Comparison of ENCODE assay signal across 37 cellular contexts in the genomic region with DNA sequence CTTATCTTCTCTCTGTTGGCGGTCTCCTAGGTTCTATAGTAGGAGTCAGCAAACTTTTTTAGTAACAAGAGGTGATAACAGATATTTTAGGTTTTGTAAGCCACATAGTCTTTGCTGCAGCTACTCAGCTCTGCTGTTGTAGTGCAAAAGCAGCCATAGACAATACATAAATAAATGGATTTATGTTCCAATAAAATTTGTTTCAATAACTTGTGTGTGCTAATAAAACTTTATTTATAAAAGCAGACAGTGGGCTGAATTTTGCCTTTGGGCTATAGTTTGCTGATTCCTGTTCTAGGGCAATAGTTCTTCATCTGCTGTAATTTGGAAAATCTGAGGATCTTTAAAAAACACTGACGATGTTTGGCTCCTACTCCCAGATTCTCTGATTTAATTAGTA.
DNase-seq lines count a peak whose midpoint lies in the region; ATAC-seq, FAIRE-seq and TF ChIP-seq lines count a peak whose summit lies in the region.
"Had no signal": no experiment of that assay in that cellular context is flagged by ENCODE, and none has a peak within 500 bp of the region (broad histone marks: within the 10 kb centered on the region; RNA-seq: fewer than 3 reads in every experiment).

No MANE protein-coding gene starts in this region.

- no peaks in the 10 kb centered on the region for H3K9me1 ChIP-seq in K562 (ENCODE audit: control insufficient read depth, insufficient read depth, low read length)

- peaks cover 19% of the 10 kb centered on the region for H3K27me3 Mint-ChIP-seq in T-helper 17 cell
- H3K27me3 Mint-ChIP-seq: CD4-positive, CD25-positive, alpha-beta regulatory T cell had no signal

- H4K20me1 ChIP-seq in GM12878 (ENCODE audit: control insufficient read depth, insufficient read depth) = no peaks in the 10 kb centered on the region
- no peaks in the 10 kb centered on the region for H4K20me1 ChIP-seq in K562 (replicated peaks; ENCODE audit: control insufficient read depth, insufficient read depth, low read length)
- H4K20me1 ChIP-seq: BLaER1; BLaER1 treated with 17β-estradiol and CSF1 and Interleukin-3, amounts not matched to agents 10 nM and 100 nM had no signal

- H3K36me3 Mint-ChIP-seq in T-helper 17 cell (ENCODE audit: low read depth) = no peaks in the 10 kb centered on the region
- H3K36me3 Mint-ChIP-seq: CD14-positive monocyte; CD4-positive, alpha-beta memory T cell; CD4-positive, CD25-positive, alpha-beta regulatory T cell; CD8-positive, alpha-beta memory T cell; CD8-positive, alpha-beta T cell had no signal

- TF ChIP-seq EP300 in GM12878 (IDR thresholded peaks at IDR 0.05; ENCODE audit: borderline replicate concordance in 1 of 2, control insufficient read depth in 1 of 2, low read depth in 2 of 2, low read length in 2 of 2) (no peak), K562 (IDR thresholded peaks at IDR 0.05; ENCODE audit: low read length) (no peak)

- no peak overlapping the region for H2AFZ ChIP-seq in GM12878 (ENCODE audit: control insufficient read depth, low read depth, low read length)
- H2AFZ ChIP-seq in K562 (ENCODE audit: low read depth, low read length) = no peak overlapping the region

- TF ChIP-seq POLR2A in GM12878 (IDR thresholded peaks at IDR 0.05; ENCODE audit: low read depth, low read length) = no peak
- TF ChIP-seq POLR2A in K562 (conservative IDR thresholded peaks at IDR 0.05) = no peak

- RAD21 ChIA-PET in GM12878 (lab: Charles Lee; ENCODE audit: unreplicated experiment) = no interaction called here

- H3K79me2 ChIP-seq in GM12878 (ENCODE audit: control insufficient read depth, insufficient read depth, low read length) = no peaks in the 10 kb centered on the region
- no peaks in the 10 kb centered on the region for H3K79me2 ChIP-seq in K562 (ENCODE audit: control insufficient read depth, insufficient read depth, low read length)

- POLR2A ChIA-PET in GM12878 (lab: Charles Lee) = no interaction called here
- POLR2A ChIA-PET in K562 (lab: Yijun Ruan, JAX) = no interaction called here

- H3K27me3 ChIP-seq in GM12878 (replicated peaks in 1 of 2; ENCODE audit: control insufficient read depth in 2 of 2, insufficient read depth in 2 of 2, low read length in 1 of 2) = no peaks in the 10 kb centered on the region
- no peaks in the 10 kb centered on the region for H3K27me3 ChIP-seq in K562 (ENCODE audit: control insufficient read depth in 2 of 2, insufficient read depth in 2 of 2, low read length in 2 of 2)
- H3K27me3 ChIP-seq: BE2C; BLaER1; BLaER1 treated with 17β-estradiol and CSF1 and Interleukin-3, amounts not matched to agents 10 nM and 100 nM had no signal

- peaks cover 11% of the 10 kb centered on the region for H3K9me3 ChIP-seq in SK-N-MC (ENCODE audit: low read depth, low read length)
- no peaks in the 10 kb centered on the region for H3K9me3 ChIP-seq in GM12878 (replicated peaks; ENCODE audit: control insufficient read depth, insufficient read depth, low read length)
- H3K9me3 ChIP-seq in K562 (replicated peaks; ENCODE audit: control insufficient read depth, insufficient read depth, low read depth, low read length) = no peaks in the 10 kb centered on the region; the same call in 1 of the 2 replicates
- H3K9me3 ChIP-seq in T-helper 17 cell (ENCODE audit: control insufficient read depth, low read length, poor library complexity, severe bottlenecking) = no peaks in the 10 kb centered on the region
- H3K9me3 ChIP-seq: BE2C; BLaER1 treated with 17β-estradiol and CSF1 and Interleukin-3, amounts not matched to agents 10 nM and 100 nM; Caco-2 had no signal

- H3K9ac ChIP-seq in SK-N-MC (ENCODE audit: insufficient read length) (no peak overlapping the region), GM12878 (ENCODE audit: control insufficient read depth, insufficient read depth, low read length) (no peak overlapping the region), K562 (ENCODE audit: insufficient read depth in 1 of 2, low read depth in 2 of 2, low read length in 2 of 2) (no peak overlapping the region)
- H3K9ac ChIP-seq: BLaER1; BLaER1 treated with 17β-estradiol and CSF1 and Interleukin-3, amounts not matched to agents 10 nM and 100 nM had no signal

- ATAC-seq in GM12878 = no peak
- ATAC-seq in K562 = no peak
- ATAC-seq in T-helper 17 cell = no peak
- ATAC-seq: A549; CD8-positive, alpha-beta T cell had no signal

- H3K4me3 Mint-ChIP-seq in T-helper 17 cell = no peak overlapping the region
- H3K4me3 Mint-ChIP-seq: B cell; CD14-positive monocyte; CD4-positive, alpha-beta memory T cell; CD4-positive, alpha-beta T cell; CD4-positive, CD25-positive, alpha-beta regulatory T cell; CD8-positive, alpha-beta memory T cell; CD8-positive, alpha-beta T cell had no signal

- TF ChIP-seq RAD21 in GM12878 (IDR thresholded peaks at IDR 0.05; ENCODE audit: insufficient read depth, low read depth, low read length) (no peak), K562 (CRISPR knock-in tag; conservative IDR thresholded peaks at IDR 0.05 in 1 of 2, IDR thresholded peaks at IDR 0.05 in 1 of 2) (no peak)

- no peaks in the 10 kb centered on the region for H3K4me1 Mint-ChIP-seq in T-helper 17 cell
- H3K4me1 Mint-ChIP-seq: B cell; CD14-positive monocyte; CD4-positive, alpha-beta memory T cell; CD4-positive, CD25-positive, alpha-beta regulatory T cell; CD8-positive, alpha-beta memory T cell had no signal

- H3K4me3 ChIP-seq in SK-N-MC (no peak overlapping the region), GM12878 (no peak overlapping the region), K562 (no peak overlapping the region)
- H3K4me3 ChIP-seq: A549; BLaER1; BLaER1 treated with 17β-estradiol and CSF1 and Interleukin-3, amounts not matched to agents 10 nM and 100 nM had no signal

- no peak overlapping the region for H3K4me2 ChIP-seq in GM12878 (ENCODE audit: control insufficient read depth, insufficient read depth)
- H3K4me2 ChIP-seq in K562 (ENCODE audit: insufficient read depth, low read length) = no peak overlapping the region
- H3K4me2 ChIP-seq: A549; BLaER1; BLaER1 treated with 17β-estradiol and CSF1 and Interleukin-3, amounts not matched to agents 10 nM and 100 nM had no signal

- FAIRE-seq in GM12878 (lab: Jason Lieb, UNC) = no peak
- no peak for FAIRE-seq in K562 (lab: Jason Lieb, UNC)
- FAIRE-seq: A204.1, A549, D721Med had no signal

- intact Hi-C loops in GM12878 (cut with micrococcal nuclease; ENCODE audit: unreplicated experiment) = no loop called here
- intact Hi-C loops in K562 (cut with micrococcal nuclease) = no loop called here
- intact Hi-C loops in posterior cingulate gyrus (cut with DNase I) = no loop called here

- DNase-seq in OCI-M1 (lab: John Stamatoyannopoulos, UW) (peak; percentile 20), SK-N-MC (ENCODE audit: low read depth, low spot score) (no peak), GM12878 (ENCODE audit: low read depth, low spot score) (no peak), K562 (ENCODE audit: extremely low read depth in 1 of 4, low spot score in 3 of 4) (no peak), T-helper 17 cell (no peak), posterior cingulate gyrus (no peak), mucosa of gallbladder (ENCODE audit: low spot score) (no peak), cortex of kidney (lab: John Stamatoyannopoulos, UW) (no peak)
- DNase-seq: 8988T; ACHN; AML-193; BE2C; C1 segment of cervical spinal cord; Caco-2; Calu3; CD4-positive, alpha-beta memory T cell; CD4-positive, alpha-beta T cell; CD4-positive, CD25-positive, alpha-beta regulatory T cell; CD8-positive, alpha-beta memory T cell; CD8-positive, alpha-beta T cell; COR-L47; DMS 273 treated with DMSO at 0.1 percent for 48 hours; DMS153; DMS53; DMS79; DMS79 treated with DMSO at 0.1 percent for 48 hours; DND-41; EL had no signal

- CTCF ChIA-PET in GM12878 (lab: Yijun Ruan, JAX) (interaction anchor here (0.6 to 1.4 kb wide), 3 partner anchors 18 to 876 kb away, joined by 3 to 4 read pairs (median 3); no protein-coding TSS in a partner anchor), K562 (lab: Yijun Ruan, JAX; ENCODE audit: low intra/inter-chr PET ratio) (no interaction called here)

- no peak for TF ChIP-seq CTCF in GM12878 (IDR thresholded peaks at IDR 0.05 in 2 of 3, conservative IDR thresholded peaks at IDR 0.05 in 1 of 3; ENCODE audit: control insufficient read depth in 2 of 3, extremely low read depth in 1 of 3, insufficient read depth in 1 of 3, low read depth in 3 of 3, low read length in 3 of 3)
- no peak for TF ChIP-seq CTCF in K562 (IDR thresholded peaks at IDR 0.05 in 2 of 3, conservative IDR thresholded peaks at IDR 0.05 in 1 of 3; ENCODE audit: insufficient read depth in 2 of 3, low read depth in 1 of 3, low read length in 3 of 3)

- WGBS in GM12878 (ENCODE audit: insufficient coverage, insufficient replicate concordance, low lambda C conversion rate, missing lambda C conversion rate) = 9% methylated on average over 2 of the region's 2 CpGs
- 0% methylated on average over 2 of the region's 2 CpGs for whole genome bisulfite sequencing in K562 (ENCODE audit: insufficient coverage, low coverage, missing lambda C conversion rate)

- in situ Hi-C loops in GM12878 (cut with MboI) = no loop called here
- in situ Hi-C loops in K562 (cut with MboI) = no loop called here

- no peak overlapping the region for H3K27ac Mint-ChIP-seq in T-helper 17 cell
- H3K27ac Mint-ChIP-seq: B cell; CD14-positive monocyte; CD4-positive, alpha-beta memory T cell; CD4-positive, alpha-beta T cell; CD4-positive, CD25-positive, alpha-beta regulatory T cell; CD8-positive, alpha-beta memory T cell; CD8-positive, alpha-beta T cell had no signal

- BruUV-seq in GM12878 (replicated peaks; lab: Mats Ljungman, UMichigan) (no TSS peak), K562 (replicated peaks; lab: Mats Ljungman, UMichigan) (no TSS peak)

- SMC1A ChIA-PET in GM12878 (lab: Charles Lee; ENCODE audit: uncharacterized antibody, unreplicated experiment) = no interaction called here

- H3K27ac ChIP-seq in SK-N-MC (peak overlapping the region; percentile 87), GM12878 (ENCODE audit: control insufficient read depth, insufficient read depth) (no peak overlapping the region), K562 (ENCODE audit: extremely low read depth, low read depth, low read length) (no peak overlapping the region)
- H3K27ac ChIP-seq: 22Rv1; BLaER1; BLaER1 treated with 17β-estradiol and CSF1 and Interleukin-3, amounts not matched to agents 10 nM and 100 nM; C4-2B had no signal

- H3K4me1 ChIP-seq in GM12878 (ENCODE audit: control insufficient read depth, insufficient read depth, low read length) (no peaks in the 10 kb centered on the region), K562 (replicated peaks in 1 of 2; ENCODE audit: control insufficient read depth in 2 of 2, insufficient read depth in 2 of 2, low read length in 2 of 2) (no peaks in the 10 kb centered on the region)
- H3K4me1 ChIP-seq: BE2C had no signal

- H3K36me3 ChIP-seq in SK-N-MC (ENCODE audit: insufficient read depth, low read length) (peaks cover 16% of the 10 kb centered on the region), GM12878 (ENCODE audit: control insufficient read depth in 2 of 2, insufficient read depth in 2 of 2, low read length in 1 of 2) (no peaks in the 10 kb centered on the region), K562 (ENCODE audit: control insufficient read depth, insufficient read depth, low read length) (no peaks in the 10 kb centered on the region)
- H3K36me3 ChIP-seq: BE2C; BLaER1; BLaER1 treated with 17β-estradiol and CSF1 and Interleukin-3, amounts not matched to agents 10 nM and 100 nM had no signal
